ENCODE assay signal across 19 cellular contexts in genomic region chr6:1736346-1737105, GRCh38.
DNase-seq lines count a peak whose midpoint lies in the region; ATAC-seq, FAIRE-seq and TF ChIP-seq lines count a peak whose summit lies in the region.
"Had no signal": no experiment of that assay in that cellular context is flagged by ENCODE, and none has a peak within 500 bp of the region (broad histone marks: within the 10 kb centered on the region; RNA-seq: fewer than 3 reads in every experiment).

No MANE protein-coding gene starts in this region.

- FAIRE-seq in GM12892 (lab: Jason Lieb, UNC), result no peak
- FAIRE-seq in HepG2 (lab: Jason Lieb, UNC), result no peak
- FAIRE-seq: A549 had no signal

- no peak for TF ChIP-seq CTCF in activated B cell treated with CpG ODN at 0.5 μM for 24 hours (IDR thresholded peaks at IDR 0.05)
- no peak for TF ChIP-seq CTCF in HepG2 (CRISPR knock-in tag; IDR thresholded peaks at IDR 0.05)
- TF ChIP-seq CTCF in right lobe of liver (IDR thresholded peaks at IDR 0.05), result no peak

- no peak overlapping the region for H3K4me3 Mint-ChIP-seq in activated T-cell treated with anti-CD3 and anti-CD28 coated beads, Interleukin-2, amount 50 U/mL, for 72 hours
- H3K4me3 Mint-ChIP-seq in activated T-cell treated with anti-CD3 and anti-CD28 coated beads, Interleukin-2, amount 50 U/mL, for 4 hours, result no peak overlapping the region
- H3K4me3 Mint-ChIP-seq in activated B cell treated with CpG ODN at 0.5 μM for 24 hours, result no peak overlapping the region
- H3K4me3 Mint-ChIP-seq: CD8-positive, alpha-beta memory T cell had no signal

- no peak for DNase-seq in activated T-cell treated with anti-CD3 and anti-CD28 coated beads, Interleukin-2, amount 50 U/mL, for 72 hours
- no peak for DNase-seq in activated T-cell treated with anti-CD3 and anti-CD28 coated beads, Interleukin-2, amount 50 U/mL, for 4 hours
- DNase-seq in NAMALWA (ENCODE audit: low spot score), result peak; percentile 3
- DNase-seq in activated B cell treated with CpG ODN at 0.5 μM for 24 hours, result no peak
- DNase-seq in NCI-H2227 treated with DMSO at 0.1 percent for 48 hours (lab: John Stamatoyannopoulos, UW), result no peak
- no peak for DNase-seq in GM12892 (ENCODE audit: insufficient read length)
- DNase-seq in HepG2 (ENCODE audit: low spot score), result no peak
- DNase-seq in right lobe of liver, result no peak
- DNase-seq: CD8-positive, alpha-beta memory T cell; GDM1; GOT3; KBM-7; NCI-H1694 treated with DMSO at 0.1 percent for 48 hours; NCI-H345; NCI-H524 treated with DMSO at 0.1 percent for 48 hours; SHP77 had no signal

- no peak overlapping the region for H3K4me3 ChIP-seq in HepG2 (replicated peaks in 1 of 3; ENCODE audit: insufficient read depth in 1 of 3, low read depth in 2 of 3, low read length in 3 of 3)
- H3K4me3 ChIP-seq in right lobe of liver, result no peak overlapping the region
- H3K4me3 ChIP-seq: A549; BLaER1 treated with 17β-estradiol and CSF1 and Interleukin-3, amounts not matched to agents 10 nM and 100 nM; SK-N-MC had no signal

- H3K79me2 ChIP-seq in HepG2 (ENCODE audit: insufficient read depth, low read length), result no peaks in the 10 kb centered on the region

- POLR2A ChIA-PET in activated B cell treated with CpG ODN at 0.5 μM for 24 hours (lab: Charles Lee) (interaction anchor here (1.5 kb wide), 1 partner anchor 13 kb away, joined by 5 read pairs; no protein-coding TSS in a partner anchor), HepG2 (lab: Yijun Ruan, JAX) (no interaction called here)

- in situ Hi-C loops in HepG2 (cut with HindIII; ENCODE audit: extremely low pct_ligation_motif_present, low pct_unique_long_range_greater_than_20kb), result no loop called here

- ATAC-seq in activated T-cell treated with anti-CD3 and anti-CD28 coated beads, Interleukin-2, amount 50 U/mL, for 72 hours (replicated peaks in 1 of 2), result no peak
- ATAC-seq in activated T-cell treated with anti-CD3 and anti-CD28 coated beads, Interleukin-2, amount 50 U/mL, for 4 hours, result no peak
- ATAC-seq in activated B cell treated with CpG ODN at 0.5 μM for 24 hours (ENCODE audit: low read depth) (peak; percentile 24), HepG2 (no peak), right lobe of liver (no peak)
- ATAC-seq: A549 had no signal

- intact Hi-C loops in activated B cell treated with CpG ODN at 0.5 μM for 24 hours (cut with micrococcal nuclease) (loop anchor here (5.0 to 10.0 kb wide), 2 partner anchors 109 to 1288 kb away; no protein-coding TSS in a partner anchor), HepG2 (cut with micrococcal nuclease; ENCODE audit: unreplicated experiment) (no loop called here), right lobe of liver (cut with DNase I) (no loop called here)

- no peaks in the 10 kb centered on the region for H3K27me3 ChIP-seq in HepG2 (ENCODE audit: control insufficient read depth in 1 of 2, insufficient read depth in 2 of 2, low read length in 2 of 2)
- H3K27me3 ChIP-seq in right lobe of liver, result no peaks in the 10 kb centered on the region
- H3K27me3 ChIP-seq: BLaER1 treated with 17β-estradiol and CSF1 and Interleukin-3, amounts not matched to agents 10 nM and 100 nM had no signal

- 96% methylated on average over 6 of the region's 6 CpGs for WGBS in HepG2 (ENCODE audit: low lambda C conversion rate)
- WGBS in right lobe of liver (ENCODE audit: insufficient coverage, low coverage, low lambda C conversion rate, missing lambda C conversion rate), result 86% methylated on average over 6 of the region's 6 CpGs

- H3K9me3 ChIP-seq in HepG2 (ENCODE audit: low read length), result no peaks in the 10 kb centered on the region
- H3K9me3 ChIP-seq in right lobe of liver, result no peaks in the 10 kb centered on the region
- H3K9me3 ChIP-seq: A549 had no signal

- H3K9ac ChIP-seq in HepG2 (ENCODE audit: insufficient read depth, low read depth, low read length), result no peak overlapping the region
- H3K9ac ChIP-seq: BLaER1 treated with 17β-estradiol and CSF1 and Interleukin-3, amounts not matched to agents 10 nM and 100 nM had no signal

- no peak overlapping the region for H3K27ac ChIP-seq in HepG2 (ENCODE audit: extremely low read length, insufficient read depth, low read length)
- no peak overlapping the region for H3K27ac ChIP-seq in right lobe of liver
- H3K27ac ChIP-seq: A549; BLaER1 treated with 17β-estradiol and CSF1 and Interleukin-3, amounts not matched to agents 10 nM and 100 nM; SK-N-MC had no signal

- H3K4me2 ChIP-seq in HepG2 (ENCODE audit: low read depth, low read length), result no peak overlapping the region
- H3K4me2 ChIP-seq: A549; BLaER1 treated with 17β-estradiol and CSF1 and Interleukin-3, amounts not matched to agents 10 nM and 100 nM had no signal

- TF ChIP-seq POLR2A in GM12892 (IDR thresholded peaks at IDR 0.05; ENCODE audit: low read depth, low read length) (no peak), HepG2 (IDR thresholded peaks at IDR 0.05; ENCODE audit: insufficient read depth in 1 of 2, low read depth in 2 of 2, low read length in 2 of 2) (no peak), right lobe of liver (IDR thresholded peaks at IDR 0.05) (no peak)

- no peak for TF ChIP-seq RAD21 in HepG2 (CRISPR knock-in tag; IDR thresholded peaks at IDR 0.05)

- BruUV-seq in HepG2 (replicated peaks; lab: Mats Ljungman, UMichigan), result no TSS peak

- no peaks in the 10 kb centered on the region for H3K4me1 Mint-ChIP-seq in activated T-cell treated with anti-CD3 and anti-CD28 coated beads, Interleukin-2, amount 50 U/mL, for 72 hours (ENCODE audit: low read depth)
- H3K4me1 Mint-ChIP-seq in activated T-cell treated with anti-CD3 and anti-CD28 coated beads, Interleukin-2, amount 50 U/mL, for 4 hours (ENCODE audit: low read depth), result no peaks in the 10 kb centered on the region
- peaks cover 11% of the 10 kb centered on the region for H3K4me1 Mint-ChIP-seq in activated B cell treated with CpG ODN at 0.5 μM for 24 hours
- H3K4me1 Mint-ChIP-seq: CD8-positive, alpha-beta memory T cell had no signal

- peaks cover 2 to 3% of the 10 kb centered on the region in 2 donors for H3K36me3 Mint-ChIP-seq in activated T-cell treated with anti-CD3 and anti-CD28 coated beads, Interleukin-2, amount 50 U/mL, for 72 hours (ENCODE audit: insufficient read depth in 2 of 2)
- H3K36me3 Mint-ChIP-seq in activated T-cell treated with anti-CD3 and anti-CD28 coated beads, Interleukin-2, amount 50 U/mL, for 4 hours (ENCODE audit: insufficient read depth), result peaks cover 19% of the 10 kb centered on the region
- no peaks in the 10 kb centered on the region for H3K36me3 Mint-ChIP-seq in activated B cell treated with CpG ODN at 0.5 μM for 24 hours (ENCODE audit: low read depth)

- peak overlapping the region; percentile 84 for H3K27ac Mint-ChIP-seq in activated T-cell treated with anti-CD3 and anti-CD28 coated beads, Interleukin-2, amount 50 U/mL, for 72 hours
- H3K27ac Mint-ChIP-seq in activated B cell treated with CpG ODN at 0.5 μM for 24 hours, result no peak overlapping the region
- H3K27ac Mint-ChIP-seq: CD8-positive, alpha-beta memory T cell had no signal

- H4K20me1 ChIP-seq in HepG2 (ENCODE audit: insufficient read depth, low read length), result no peaks in the 10 kb centered on the region

- H2AFZ ChIP-seq in HepG2 (ENCODE audit: low read length), result no peak overlapping the region

- CTCF ChIA-PET in activated B cell treated with CpG ODN at 0.5 μM for 24 hours (lab: Charles Lee) (interaction anchor here (0.9 kb wide), 1 partner anchor 140 kb away, joined by 3 read pairs; no protein-coding TSS in a partner anchor), HepG2 (lab: Yijun Ruan, JAX; ENCODE audit: low intra/inter-chr PET ratio, low total read pairs) (no interaction called here)

- no peaks in the 10 kb centered on the region for H3K9me3 Mint-ChIP-seq in activated T-cell treated with anti-CD3 and anti-CD28 coated beads, Interleukin-2, amount 50 U/mL, for 72 hours
- no peaks in the 10 kb centered on the region for H3K9me3 Mint-ChIP-seq in activated T-cell treated with anti-CD3 and anti-CD28 coated beads, Interleukin-2, amount 50 U/mL, for 4 hours
- no peaks in the 10 kb centered on the region for H3K9me3 Mint-ChIP-seq in activated B cell treated with CpG ODN at 0.5 μM for 24 hours

- H3K36me3 ChIP-seq in HepG2 (replicated peaks in 1 of 2; ENCODE audit: control insufficient read depth in 1 of 2, insufficient read depth in 2 of 2, low read length in 2 of 2) (peaks cover 7 to 26% of the 10 kb centered on the region in 2 experiments), right lobe of liver (no peaks in the 10 kb centered on the region)
- H3K36me3 ChIP-seq: BLaER1 treated with 17β-estradiol and CSF1 and Interleukin-3, amounts not matched to agents 10 nM and 100 nM had no signal

- no peaks in the 10 kb centered on the region for H3K4me1 ChIP-seq in HepG2 (ENCODE audit: insufficient read depth, low read length)
- no peaks in the 10 kb centered on the region for H3K4me1 ChIP-seq in right lobe of liver
- H3K4me1 ChIP-seq: A549 had no signal

- TF ChIP-seq EP300 in HepG2 (IDR thresholded peaks at IDR 0.05; ENCODE audit: low read depth in 2 of 2, low read length in 2 of 2) (no peak), HepG2 (CRISPR knock-in tag; IDR thresholded peaks at IDR 0.05; ENCODE audit: borderline replicate concordance) (no peak)

- no peaks in the 10 kb centered on the region for H3K27me3 Mint-ChIP-seq in activated T-cell treated with anti-CD3 and anti-CD28 coated beads, Interleukin-2, amount 50 U/mL, for 72 hours (ENCODE audit: low read depth)
- no peaks in the 10 kb centered on the region for H3K27me3 Mint-ChIP-seq in activated T-cell treated with anti-CD3 and anti-CD28 coated beads, Interleukin-2, amount 50 U/mL, for 4 hours (ENCODE audit: low read depth)
- H3K27me3 Mint-ChIP-seq in activated B cell treated with CpG ODN at 0.5 μM for 24 hours, result no peaks in the 10 kb centered on the region

TF ChIP-seq in HepG2, 621 proteins besides CTCF, POLR2A, EP300 and RAD21 (continues in another document):
- TF ChIP-seq THAP7 (CRISPR knock-in tag; IDR thresholded peaks at IDR 0.05) (no peak), ZNF460 (CRISPR knock-in tag; IDR thresholded peaks at IDR 0.05; ENCODE audit: borderline replicate concordance) (no peak), ATRX (CRISPR knock-in tag; IDR thresholded peaks at IDR 0.05; ENCODE audit: borderline replicate concordance) (no peak), MAFG (CRISPR knock-in tag; IDR thresholded peaks at IDR 0.05) (no peak), NCOA5 (CRISPR knock-in tag; IDR thresholded peaks at IDR 0.05) (no peak), RCOR2 (CRISPR knock-in tag; IDR thresholded peaks at IDR 0.05) (no peak), ZKSCAN5 (CRISPR knock-in tag; IDR thresholded peaks at IDR 0.05) (no peak), PCBP1 (IDR thresholded peaks at IDR 0.05; ENCODE audit: borderline replicate concordance, low read depth, low read length) (no peak)
